8 cellular contexts compared by ENCODE assay signal in the genomic region with DNA sequence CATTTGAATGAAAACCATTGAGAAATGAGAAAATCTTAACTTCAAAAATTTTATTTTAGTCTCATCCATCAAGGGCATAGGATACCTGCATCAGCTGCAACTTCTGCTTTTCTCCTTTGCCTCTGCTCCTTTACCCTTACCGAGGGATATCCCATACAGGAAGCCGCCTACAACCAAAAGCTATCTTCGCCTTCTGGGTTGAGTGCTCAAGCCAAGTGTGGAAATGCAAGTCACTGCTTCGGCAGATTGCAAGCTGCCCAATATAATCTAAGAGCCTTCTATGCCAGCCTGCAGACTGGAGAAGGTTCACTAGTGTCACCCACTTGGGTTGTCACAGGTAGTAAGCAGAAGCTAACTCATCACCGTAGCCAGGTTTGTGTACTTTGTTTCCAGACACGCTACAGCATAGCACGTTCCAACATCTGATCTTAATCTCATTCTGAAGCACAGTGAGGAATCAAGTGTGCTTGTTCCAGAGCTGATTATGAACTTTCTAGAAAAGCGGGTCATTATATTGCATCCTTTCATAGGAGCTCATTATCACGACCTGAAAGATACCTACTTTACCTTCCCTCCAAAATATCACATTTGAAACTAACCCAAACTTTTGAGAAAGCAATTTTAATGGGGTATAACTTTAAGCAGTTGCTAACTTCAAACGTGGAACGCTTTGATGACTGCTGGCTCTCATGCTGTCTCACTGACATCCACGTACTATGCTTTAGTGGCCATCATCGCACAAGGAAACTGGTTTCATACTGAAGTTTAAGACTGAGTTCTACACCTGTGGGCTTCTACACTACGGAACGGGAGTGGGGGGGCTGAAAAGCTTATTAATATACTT. TPM values are rescaled to one million over a fixed set of nuclear protein-coding genes. Genes with fewer than 3 reads are reported as not detected.
DNase-seq lines count a peak whose midpoint lies in the region; FAIRE-seq and TF ChIP-seq lines count a peak whose summit lies in the region.

No MANE protein-coding gene starts in this region.

- DNase-seq in BJ (ENCODE audit: low read depth) (no peak), Karpas-422 (peak; percentile 70), left kidney (ENCODE audit: low read depth, low spot score) (peak; percentile 60), suprapubic skin (ENCODE audit: low spot score in 2 of 2) (peak; percentile 49 to 64), frontal cortex (ENCODE audit: low spot score in 2 of 2) (no peak), GM19240 (ENCODE audit: insufficient read length, low spot score) (no peak), DMS114 treated with DMSO at 0.1 percent for 48 hours (lab: John Stamatoyannopoulos, UW; ENCODE audit: unreplicated experiment) (no peak)

- H3K79me2 ChIP-seq in Karpas-422 (ENCODE audit: low read length) = peaks cover 14% of the 10 kb centered on the region

- TF ChIP-seq CTCF in BJ (IDR thresholded peaks at IDR 0.05; ENCODE audit: insufficient read depth, low read depth, low read length) = no peak
- no peak for TF ChIP-seq CTCF in suprapubic skin (IDR thresholded peaks at IDR 0.05)

- no peak overlapping the region for H3K9ac ChIP-seq in Karpas-422 (ENCODE audit: low read length)

- H2AFZ ChIP-seq in Karpas-422 (ENCODE audit: low read length) = no peak overlapping the region

- no peaks in the 10 kb centered on the region for H3K9me2 ChIP-seq in Karpas-422 (replicated peaks; ENCODE audit: insufficient read depth, low read length)

- no peak for FAIRE-seq in frontal cortex (lab: Jason Lieb, UNC)

- no peak overlapping the region for H3K27ac ChIP-seq in Karpas-422 (ENCODE audit: low read length)
- H3K27ac ChIP-seq in suprapubic skin = peak overlapping the region; percentile 40

- H3K36me3 Mint-ChIP-seq in activated naive CD4-positive, alpha-beta T cell treated with anti-CD3 and anti-CD28 coated beads, Interleukin-2, amount 50 U/mL, for 24 hours = peaks cover 28% of the 10 kb centered on the region

- H3K4me3 Mint-ChIP-seq in activated naive CD4-positive, alpha-beta T cell treated with anti-CD3 and anti-CD28 coated beads, Interleukin-2, amount 50 U/mL, for 24 hours = peak overlapping the region; percentile 98

- POLR2A ChIA-PET in BJ (lab: Charles Lee) = interaction anchor here (0.5 to 1.0 kb wide), 4 partner anchors 9 to 29 kb away, joined by 3 to 4 read pairs (median 4); a partner anchor contains a TSS

- H3K27me3 Mint-ChIP-seq in activated naive CD4-positive, alpha-beta T cell treated with anti-CD3 and anti-CD28 coated beads, Interleukin-2, amount 50 U/mL, for 24 hours = no peaks in the 10 kb centered on the region

- peak overlapping the region; percentile 83 for H3K27ac Mint-ChIP-seq in activated naive CD4-positive, alpha-beta T cell treated with anti-CD3 and anti-CD28 coated beads, Interleukin-2, amount 50 U/mL, for 24 hours

- H3K4me3 ChIP-seq in BJ (ENCODE audit: low read depth, low read length) (peak overlapping the region; percentile 15; the same call in 1 of the 2 replicates), Karpas-422 (ENCODE audit: low read length) (no peak overlapping the region), suprapubic skin (peak overlapping the region; percentile 90)

- peaks cover 28% of the 10 kb centered on the region for H3K4me1 Mint-ChIP-seq in activated naive CD4-positive, alpha-beta T cell treated with anti-CD3 and anti-CD28 coated beads, Interleukin-2, amount 50 U/mL, for 24 hours

- H3K27me3 ChIP-seq in BJ (ENCODE audit: control insufficient read depth, insufficient read depth, low read length) (no peaks in the 10 kb centered on the region), Karpas-422 (ENCODE audit: low read length) (no peaks in the 10 kb centered on the region), suprapubic skin (no peaks in the 10 kb centered on the region)

- H3K9me3 Mint-ChIP-seq in activated naive CD4-positive, alpha-beta T cell treated with anti-CD3 and anti-CD28 coated beads, Interleukin-2, amount 50 U/mL, for 24 hours = no peaks in the 10 kb centered on the region

- H3K4me2 ChIP-seq in Karpas-422 (ENCODE audit: low read depth, low read length, poor library complexity, severe bottlenecking) = peak overlapping the region; percentile 95

- H3K4me1 ChIP-seq in Karpas-422 (ENCODE audit: low read length) (peaks cover 33% of the 10 kb centered on the region), suprapubic skin (peaks cover 39% of the 10 kb centered on the region)

- CTCF ChIA-PET in BJ (lab: Yijun Ruan, JAX) = interaction anchor here (0.8 to 8.1 kb wide), 7 partner anchors 13 to 225 kb away, joined by 3 to 48 read pairs (median 4); a partner anchor contains a TSS

- TF ChIP-seq EP300 in suprapubic skin (IDR thresholded peaks at IDR 0.05) = no peak

- no peak for TF ChIP-seq POLR2A in suprapubic skin (IDR thresholded peaks at IDR 0.05)

- H3K9me3 ChIP-seq in Karpas-422 (ENCODE audit: low read length) = no peaks in the 10 kb centered on the region
- no peaks in the 10 kb centered on the region for H3K9me3 ChIP-seq in suprapubic skin

- H3K36me3 ChIP-seq in BJ (ENCODE audit: control insufficient read depth, insufficient read depth, low read length) (peaks cover 14% of the 10 kb centered on the region), Karpas-422 (ENCODE audit: insufficient read depth, low read length) (peaks cover 21% of the 10 kb centered on the region), suprapubic skin (peaks cover 35% of the 10 kb centered on the region)

- 12% methylated on average over 15 of the region's 15 CpGs for WGBS in suprapubic skin

- H4K20me1 ChIP-seq in Karpas-422 (ENCODE audit: insufficient read depth, low read depth, low read length) = peaks cover 32% of the 10 kb centered on the region

RNA-seq across cellular contexts. Expression of a gene that starts 8.0 kb away (rescaled TPM):
- 7.2 and 8.5 TPM in 2 replicates for polyA plus RNA-seq in BJ (2011; rRNA removed)
- 9.7 and 11.0 TPM in 2 replicates for polyA minus RNA-seq in BJ (2011; rRNA and poly(A)+ RNA removed)
- total RNA-seq in Karpas-422 (2014; rRNA removed; shearing (Covaris generic); ENCODE audit: low replicate concordance) = 22.9 and 49.0 TPM in 2 replicates
- total RNA-seq in suprapubic skin (10 to 100 TPM; 27.8 to 68.2 (median 31.9) TPM), frontal cortex (21.2 TPM)

RNA-seq across cellular contexts. Expression of a gene that starts 11.6 kb away (rescaled TPM):
- 19.9 and 35.8 TPM in 2 replicates for polyA plus RNA-seq in BJ (2011; rRNA removed)
- polyA minus RNA-seq in BJ (2011; rRNA and poly(A)+ RNA removed) = 11.4 and 18.5 TPM in 2 replicates
- total RNA-seq in Karpas-422 (2014; rRNA removed; shearing (Covaris generic); ENCODE audit: low replicate concordance) = 23.9 and 28.3 TPM in 2 replicates
- total RNA-seq in suprapubic skin (10 to 100 TPM; 15.2 to 34.9 (median 22.9) TPM), frontal cortex (13.5 TPM)

RNA-seq across cellular contexts. Expression of a gene that starts 55.4 kb away (rescaled TPM):
- polyA plus RNA-seq in BJ (2011; rRNA removed) = 2.1 and 2.3 TPM in 2 replicates
- 0.77 and 1.9 TPM in 2 replicates for polyA minus RNA-seq in BJ (2011; rRNA and poly(A)+ RNA removed)
- total RNA-seq in Karpas-422 (2014; rRNA removed; shearing (Covaris generic); ENCODE audit: low replicate concordance) = 0.11 and 0.19 TPM in 2 replicates
- total RNA-seq in suprapubic skin = 100 to 1,000 TPM; 382 to 583 (median 474) TPM
- 1.2 TPM for total RNA-seq in frontal cortex

Comparison
In these comparisons a context has a peak if more than half of its experiments do, and no peak if none do; other contexts are left out.
1. DNase-seq: peak in Karpas-422 (single experiment), left kidney (single experiment) and suprapubic skin (2 of 2); none in BJ (single experiment), frontal cortex (0 of 2), GM19240 (single experiment) and DMS114 treated with DMSO at 0.1 percent for 48 hours (single experiment).
2. RNA of a gene that starts 55.4 kb away (total RNA-seq): 382 to 583 TPM in suprapubic skin; 1.2 TPM in frontal cortex (single experiment) and 0.11 to 0.19 TPM in Karpas-422; every median in the first group is over 100 times any median in the second.